ENCODE assay signal across 14 cellular contexts in the genomic region with DNA sequence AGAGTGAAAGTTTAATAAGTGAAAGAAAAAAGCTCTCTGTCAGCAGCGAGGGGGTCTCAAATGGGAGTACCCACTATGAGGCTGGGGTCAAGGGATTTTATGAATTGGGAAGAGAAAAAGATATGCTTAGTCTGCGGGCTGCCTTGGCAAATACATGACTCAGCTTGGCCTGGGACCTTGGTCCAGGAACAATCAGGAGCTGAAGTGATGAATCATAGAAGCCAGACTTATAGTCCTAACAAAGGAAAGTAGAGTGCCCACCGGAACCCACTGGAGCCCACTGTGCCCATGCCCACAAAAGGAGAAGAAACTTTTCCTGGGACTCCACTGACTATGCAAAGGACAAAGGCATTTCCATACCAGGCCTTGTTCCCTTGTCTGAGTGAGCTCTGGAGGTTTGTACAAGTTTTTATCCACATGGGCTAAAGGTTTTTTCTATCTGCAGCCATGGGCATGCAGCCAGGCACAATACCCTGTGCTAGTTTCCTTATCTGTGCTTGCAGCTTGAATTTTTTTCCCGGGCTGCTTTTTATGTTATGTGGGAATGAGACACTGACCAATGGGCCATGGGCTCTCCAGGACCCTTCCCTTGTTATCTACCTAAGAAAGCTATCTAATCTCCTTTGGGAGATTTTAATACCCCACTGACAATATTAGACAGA.
DNase-seq lines count a peak whose midpoint lies in the region; ATAC-seq and TF ChIP-seq lines count a peak whose summit lies in the region.
"Had no signal": no experiment of that assay in that cellular context is flagged by ENCODE, and none has a peak within 500 bp of the region (broad histone marks: within the 10 kb centered on the region; RNA-seq: fewer than 3 reads in every experiment).

No MANE protein-coding gene starts in this region.

- H3K4me1 ChIP-seq in hepatocyte (ENCODE audit: insufficient read depth) (no peaks in the 10 kb centered on the region), stomach (no peaks in the 10 kb centered on the region)
- H3K4me1 ChIP-seq: BLaER1 treated with 17β-estradiol and CSF1 and Interleukin-3, amounts not matched to agents 10 nM and 100 nM had no signal

- H3K36me3 ChIP-seq in hepatocyte (replicated peaks; ENCODE audit: insufficient read depth, low read depth) (no peaks in the 10 kb centered on the region), stomach (no peaks in the 10 kb centered on the region)
- H3K36me3 ChIP-seq: BLaER1 treated with 17β-estradiol and CSF1 and Interleukin-3, amounts not matched to agents 10 nM and 100 nM had no signal

- no peak overlapping the region for H3K27ac ChIP-seq in hepatocyte
- H3K27ac ChIP-seq in stomach, result no peak overlapping the region
- H3K27ac ChIP-seq: 22Rv1; BLaER1 treated with 17β-estradiol and CSF1 and Interleukin-3, amounts not matched to agents 10 nM and 100 nM had no signal

- H3K9me2 ChIP-seq in hepatocyte (replicated peaks; ENCODE audit: insufficient read depth), result no peaks in the 10 kb centered on the region

- intact Hi-C loops in stomach (cut with DNase I; ENCODE audit: low total_unique reads) (no loop called here), Calu3 (cut with micrococcal nuclease; ENCODE audit: unreplicated experiment) (no loop called here)
- intact Hi-C loops in activated CD4-positive, alpha-beta T cell treated with anti-CD3 and anti-CD28 coated beads for 36 hours (cut with DNase I, micrococcal nuclease), result loop anchor here in 1 of 2 experiments (10.0 kb wide), 2 partner anchors 179 to 1199 kb away; no protein-coding TSS in a partner anchor

- H3K4me1 Mint-ChIP-seq in Calu3 (ENCODE audit: low read depth, unreplicated experiment), result no peaks in the 10 kb centered on the region
- H3K4me1 Mint-ChIP-seq in activated CD4-positive, alpha-beta T cell treated with anti-CD3 and anti-CD28 coated beads for 36 hours, result no peaks in the 10 kb centered on the region
- H3K4me1 Mint-ChIP-seq: CD4-positive, CD25-positive, alpha-beta regulatory T cell had no signal

- no TSS peak for BruUV-seq in Calu3 (replicated peaks; lab: Mats Ljungman, UMichigan)

- H3K4me3 ChIP-seq in hepatocyte (no peak overlapping the region), stomach (no peak overlapping the region)
- H3K4me3 ChIP-seq: BLaER1 treated with 17β-estradiol and CSF1 and Interleukin-3, amounts not matched to agents 10 nM and 100 nM; GM23338 had no signal

- H3K36me3 Mint-ChIP-seq in Calu3 (ENCODE audit: insufficient read depth, unreplicated experiment), result no peaks in the 10 kb centered on the region
- no peaks in the 10 kb centered on the region for H3K36me3 Mint-ChIP-seq in activated CD4-positive, alpha-beta T cell treated with anti-CD3 and anti-CD28 coated beads for 36 hours (ENCODE audit: low read depth)
- H3K36me3 Mint-ChIP-seq: CD4-positive, CD25-positive, alpha-beta regulatory T cell; IgD-negative memory B cell had no signal

- TF ChIP-seq POLR2A in stomach (IDR thresholded peaks at IDR 0.05), result no peak

- no peak overlapping the region for H3K27ac Mint-ChIP-seq in Calu3 (ENCODE audit: unreplicated experiment)
- no peak overlapping the region for H3K27ac Mint-ChIP-seq in activated CD4-positive, alpha-beta T cell treated with anti-CD3 and anti-CD28 coated beads for 36 hours
- H3K27ac Mint-ChIP-seq: CD4-positive, CD25-positive, alpha-beta regulatory T cell; GM23338; IgD-negative memory B cell had no signal

- no peak for ATAC-seq in activated CD4-positive, alpha-beta T cell treated with anti-CD3 and anti-CD28 coated beads for 36 hours
- ATAC-seq: GM23338 had no signal

- no peaks in the 10 kb centered on the region for H3K79me2 ChIP-seq in hepatocyte

- WGBS in hepatocyte (ENCODE audit: low lambda C conversion rate, missing lambda C conversion rate), result 86% methylated on average over 4 of the region's 4 CpGs
- WGBS in stomach, 5 donors, result 50 to 64% (median 54%) methylated on average over 3 to 4 of the region's 4 CpGs

- peaks cover 12% of the 10 kb centered on the region for H3K9me3 Mint-ChIP-seq in Calu3 (ENCODE audit: low read depth, unreplicated experiment)
- peaks cover 5% of the 10 kb centered on the region for H3K9me3 Mint-ChIP-seq in activated CD4-positive, alpha-beta T cell treated with anti-CD3 and anti-CD28 coated beads for 36 hours (ENCODE audit: low read depth)

- no peak overlapping the region for H3K4me2 ChIP-seq in hepatocyte
- H3K4me2 ChIP-seq: BLaER1 treated with 17β-estradiol and CSF1 and Interleukin-3, amounts not matched to agents 10 nM and 100 nM; GM23338 had no signal

- POLR2A ChIA-PET in activated CD4-positive, alpha-beta T cell treated with anti-CD3 and anti-CD28 coated beads for 36 hours (lab: Charles Lee), result no interaction called here

- DNase-seq in DMS53 (lab: John Stamatoyannopoulos, UW) (peak; percentile 30), DMS53 treated with DMSO at 0.1 percent for 48 hours (lab: John Stamatoyannopoulos, UW; ENCODE audit: unreplicated experiment) (no peak), amniotic epithelial cell (ENCODE audit: low read depth) (peak; percentile 63), hepatocyte (ENCODE audit: low spot score) (peak; percentile 18), stomach (peak; percentile 45), Calu3 (no peak), NCI-H2227 treated with DMSO at 0.1 percent for 48 hours (lab: John Stamatoyannopoulos, UW) (no peak)
- no peak for DNase-seq in activated CD4-positive, alpha-beta T cell treated with anti-CD3 and anti-CD28 coated beads for 36 hours
- DNase-seq: CD4-positive, CD25-positive, alpha-beta regulatory T cell; H7 had no signal

- H3K4me3 Mint-ChIP-seq in Calu3 (ENCODE audit: low read depth, unreplicated experiment), result no peak overlapping the region
- H3K4me3 Mint-ChIP-seq in activated CD4-positive, alpha-beta T cell treated with anti-CD3 and anti-CD28 coated beads for 36 hours, result no peak overlapping the region
- H3K4me3 Mint-ChIP-seq: CD4-positive, CD25-positive, alpha-beta regulatory T cell; GM23338; IgD-negative memory B cell had no signal

- peaks cover 4% of the 10 kb centered on the region for H3K9me3 ChIP-seq in hepatocyte (ENCODE audit: low read depth)
- H3K9me3 ChIP-seq in stomach, result peaks cover 0 to 23% (median 7%) of the 10 kb centered on the region in 4 donors

- TF ChIP-seq EP300 in stomach (IDR thresholded peaks at IDR 0.05), result no peak

- H3K27me3 ChIP-seq in hepatocyte, result no peaks in the 10 kb centered on the region
- no peaks in the 10 kb centered on the region for H3K27me3 ChIP-seq in stomach

- CTCF ChIA-PET in Calu3 (lab: Charles Lee), result no interaction called here
- CTCF ChIA-PET in activated CD4-positive, alpha-beta T cell treated with anti-CD3 and anti-CD28 coated beads for 36 hours (lab: Charles Lee), result no interaction called here

- no peak overlapping the region for H2AFZ ChIP-seq in hepatocyte
- H2AFZ ChIP-seq: GM23338 had no signal

- no peaks in the 10 kb centered on the region for H3K27me3 Mint-ChIP-seq in Calu3 (ENCODE audit: unreplicated experiment)
- H3K27me3 Mint-ChIP-seq in activated CD4-positive, alpha-beta T cell treated with anti-CD3 and anti-CD28 coated beads for 36 hours, result no peaks in the 10 kb centered on the region
- H3K27me3 Mint-ChIP-seq: CD4-positive, CD25-positive, alpha-beta regulatory T cell had no signal

- no peak for TF ChIP-seq CTCF in hepatocyte (IDR thresholded peaks at IDR 0.05; ENCODE audit: poor library complexity)
- TF ChIP-seq CTCF in stomach (IDR thresholded peaks at IDR 0.05), result no peak
- no peak for TF ChIP-seq CTCF in Calu3 (IDR thresholded peaks at IDR 0.05; ENCODE audit: unreplicated experiment)

- no peaks in the 10 kb centered on the region for H4K20me1 ChIP-seq in hepatocyte (ENCODE audit: insufficient read depth, poor library complexity, severe bottlenecking)
- H4K20me1 ChIP-seq: BLaER1 treated with 17β-estradiol and CSF1 and Interleukin-3, amounts not matched to agents 10 nM and 100 nM had no signal

Comparison
In these comparisons a context has a peak if more than half of its experiments do, and no peak if none do; other contexts are left out.
1. DNase-seq: peak in DMS53 (single experiment), amniotic epithelial cell (single experiment), hepatocyte (single experiment) and stomach (single experiment); none in DMS53 treated with DMSO at 0.1 percent for 48 hours (single experiment), Calu3 (single experiment), activated CD4-positive, alpha-beta T cell treated with anti-CD3 and anti-CD28 coated beads for 36 hours (single experiment) and NCI-H2227 treated with DMSO at 0.1 percent for 48 hours (single experiment).